24 cellular contexts compared by ENCODE assay signal in genomic region chr6:93294879-93295278, GRCh38.
"Had no signal": no experiment of that assay in that cellular context is flagged by ENCODE, and none has a peak within 500 bp of the region (broad histone marks: within the 10 kb centered on the region; RNA-seq: fewer than 3 reads in every experiment).

No MANE protein-coding gene starts in this region.

- H3K9me3 ChIP-seq: ovary, psoas muscle, right lobe of liver, sigmoid colon, stomach, thoracic aorta, thyroid gland, upper lobe of left lung, vagina had no signal

- H3K27ac ChIP-seq: ovary, psoas muscle, right lobe of liver, sigmoid colon, stomach, thoracic aorta, thyroid gland, tibial nerve, upper lobe of left lung, vagina had no signal

- H3K4me1 ChIP-seq: psoas muscle, right lobe of liver, sigmoid colon, stomach, thyroid gland, tibial nerve, upper lobe of left lung, vagina had no signal

- H3K27me3 ChIP-seq: ovary, right lobe of liver, sigmoid colon, stomach, thyroid gland, tibial nerve, upper lobe of left lung, vagina had no signal

- H3K36me3 ChIP-seq: ovary, right lobe of liver, sigmoid colon, stomach, thoracic aorta, thyroid gland, tibial nerve, upper lobe of left lung, vagina had no signal

- H3K4me3 ChIP-seq: ovary, psoas muscle, right lobe of liver, sigmoid colon, stomach, thoracic aorta, thyroid gland, tibial nerve, upper lobe of left lung, vagina had no signal

- ATAC-seq: natural killer cell treated with Interleukin-12 subunit alpha and Interleukin-12 subunit beta and Interleukin-15 and Interleukin-18, amount 100 ng/mL, for 72 hours; psoas muscle; right cardiac atrium; right lobe of liver; stimulated activated effector memory CD8-positive, alpha-beta T cell treated with anti-CD3 and anti-CD28 coated beads, Interleukin-12 subunit alpha, Interleukin-12 subunit beta, amount 100 ng/mL, for 72 hours; stimulated activated naive B cell treated with anti-CD40 and anti-IgM and Interleukin-4, amounts not matched to agents 10 μg/mL and 1 μg/mL and 100 μg/mL, for 72 hours had no signal

- DNase-seq: nephron progenitor cell; occipital lobe; ovary; posterior cingulate gyrus; psoas muscle; right cardiac atrium; right lobe of liver; sigmoid colon; small intestine; stimulated activated CD4-positive, alpha-beta T cell treated with anti-CD3 and anti-CD28 coated beads, Interleukin-15, amount 100 ng/mL, for 24 hours; stimulated activated CD4-positive, alpha-beta T cell treated with anti-CD3 and anti-CD28 coated beads, Interleukin-2, amount 100 ng/mL, for 24 hours; stimulated activated CD4-positive, alpha-beta T cell treated with anti-CD3 and anti-CD28 coated beads, Interleukin-2, amount 100 ng/mL, for 48 hours; stimulated activated CD4-positive, alpha-beta T cell treated with anti-CD3 and anti-CD28 coated beads, Interleukin-4, amount 100 ng/mL, for 24 hours; stimulated activated naive B cell treated with anti-CD40 and anti-IgM and Interleukin-4, amounts not matched to agents 10 μg/mL and 1 μg/mL and 100 μg/mL, for 72 hours; stimulated activated naive CD4-positive, alpha-beta T cell treated with Interleukin-2 at 50 U/mL for 16 hours; stomach; thyroid gland; trophoblast cell; upper lobe of left lung had no signal
